Comparison of ENCODE assay signal across 1 cellular context in genomic region chr7:114087674-114088539, GRCh38.
TF ChIP-seq lines count a peak whose summit lies in the region.

No MANE protein-coding gene starts in this region.

TF ChIP-seq in HepG2, 621 proteins besides CTCF, POLR2A, EP300 and RAD21 (continued from another document):
- TF ChIP-seq GABPA (IDR thresholded peaks at IDR 0.05; ENCODE audit: low read depth, low read length) (no peak), GABPA (CRISPR knock-in tag; IDR thresholded peaks at IDR 0.05; ENCODE audit: low read depth) (no peak), TCF12 (IDR thresholded peaks at IDR 0.05) (no peak), TCF12 (CRISPR knock-in tag; IDR thresholded peaks at IDR 0.05) (no peak), ZXDC (CRISPR knock-in tag; IDR thresholded peaks at IDR 0.05) (no peak), THAP7 (CRISPR knock-in tag; IDR thresholded peaks at IDR 0.05) (no peak), ZFP37 (CRISPR knock-in tag; IDR thresholded peaks at IDR 0.05; ENCODE audit: borderline replicate concordance) (no peak), ZBTB33 (CRISPR knock-in tag; IDR thresholded peaks at IDR 0.05) (no peak), THAP11 (CRISPR knock-in tag; IDR thresholded peaks at IDR 0.05) (no peak)
